23 cellular contexts compared by ENCODE assay signal in the genomic region with DNA sequence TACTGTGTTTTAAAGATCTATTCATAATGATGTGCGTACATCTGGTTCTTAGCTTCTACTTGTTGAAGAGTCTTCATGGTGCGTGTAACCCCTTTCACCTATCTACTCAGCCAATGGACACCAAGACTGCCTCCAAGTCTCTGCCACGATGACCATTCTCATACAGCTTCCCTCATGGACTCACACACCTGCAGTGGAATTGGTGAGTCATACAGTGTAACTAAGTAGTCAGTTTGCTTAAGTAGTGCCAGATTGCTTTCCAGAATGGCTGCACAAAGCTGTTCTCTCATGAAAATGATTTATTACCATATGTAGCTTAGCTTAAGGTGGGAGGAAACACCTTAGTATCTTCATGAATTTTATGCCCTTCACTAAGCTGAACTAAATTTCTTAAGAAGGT.
A peak's percentile ranks its signal among the peaks of the same experiment; 100 is the strongest.
DNase-seq lines count a peak whose midpoint lies in the region; ATAC-seq, FAIRE-seq and TF ChIP-seq lines count a peak whose summit lies in the region.
"Had no signal": no experiment of that assay in that cellular context is flagged by ENCODE, and none has a peak within 500 bp of the region (broad histone marks: within the 10 kb centered on the region; RNA-seq: fewer than 3 reads in every experiment).

No MANE protein-coding gene starts in this region.

- no peak overlapping the region for H3K27ac Mint-ChIP-seq in activated naive CD4-positive, alpha-beta T cell treated with anti-CD3 and anti-CD28 coated beads, Interleukin-2, amount 50 U/mL, for 72 hours
- no peak overlapping the region for H3K27ac Mint-ChIP-seq in activated naive CD4-positive, alpha-beta T cell treated with anti-CD3 and anti-CD28 coated beads for 36 hours
- no peak overlapping the region for H3K27ac Mint-ChIP-seq in naive thymus-derived CD8-positive, alpha-beta T cell
- H3K27ac Mint-ChIP-seq: CD8-positive, alpha-beta T cell had no signal

- intact Hi-C loops in activated naive CD4-positive, alpha-beta T cell treated with anti-CD3 and anti-CD28 coated beads for 36 hours (cut with micrococcal nuclease), result no loop called here

- no peak overlapping the region for H3K4me3 ChIP-seq in fibroblast of mammary gland (ENCODE audit: control insufficient read depth, low read depth, low read length)
- H3K4me3 ChIP-seq: colonic mucosa, gastrocnemius medialis, left ventricle myocardium inferior, right atrium auricular region had no signal

- no peak overlapping the region for H3K4me3 Mint-ChIP-seq in activated naive CD4-positive, alpha-beta T cell treated with anti-CD3 and anti-CD28 coated beads for 36 hours
- no peak overlapping the region for H3K4me3 Mint-ChIP-seq in naive thymus-derived CD8-positive, alpha-beta T cell
- H3K4me3 Mint-ChIP-seq: CD8-positive, alpha-beta T cell had no signal

- TF ChIP-seq CTCF in fibroblast of mammary gland (conservative IDR thresholded peaks at IDR 0.05; ENCODE audit: control insufficient read depth, insufficient read depth, low read depth, low read length) (no peak), GM20000 (IDR thresholded peaks at IDR 0.05; ENCODE audit: extremely low read depth, missing control alignments) (no peak)

- POLR2A ChIA-PET in naive thymus-derived CD8-positive, alpha-beta T cell (lab: Charles Lee), result no interaction called here

- H3K9me3 Mint-ChIP-seq in activated naive CD4-positive, alpha-beta T cell treated with anti-CD3 and anti-CD28 coated beads, Interleukin-2, amount 50 U/mL, for 72 hours, result peaks cover 6 to 9% of the 10 kb centered on the region in 2 donors
- peaks cover 4% of the 10 kb centered on the region for H3K9me3 Mint-ChIP-seq in activated naive CD4-positive, alpha-beta T cell treated with anti-CD3 and anti-CD28 coated beads for 36 hours
- H3K9me3 Mint-ChIP-seq in naive thymus-derived CD8-positive, alpha-beta T cell, result peaks cover 0 to 2% (median 0%) of the 10 kb centered on the region in 9 donors
- H3K9me3 Mint-ChIP-seq: CD8-positive, alpha-beta T cell had no signal

- no peak for DNase-seq in activated naive CD4-positive, alpha-beta T cell treated with anti-CD3 and anti-CD28 coated beads, Interleukin-2, amount 50 U/mL, for 72 hours (ENCODE audit: low spot score in 2 of 2)
- DNase-seq in activated naive CD4-positive, alpha-beta T cell treated with anti-CD3 and anti-CD28 coated beads for 36 hours, result no peak
- peak; percentile 11 for DNase-seq in RPMI8226
- peak; percentile 40 for DNase-seq in fibroblast of mammary gland (ENCODE audit: low read depth)
- no peak for DNase-seq in HTR-8/SVneo (ENCODE audit: insufficient read length, low spot score)
- DNase-seq in GM20000 (ENCODE audit: low spot score), result no peak
- no peak for DNase-seq in naive thymus-derived CD8-positive, alpha-beta T cell
- no peak for DNase-seq in NCI-H2029 (lab: John Stamatoyannopoulos, UW)
- DNase-seq: activated CD4-positive, alpha-beta T cell treated with anti-CD3 and anti-CD28 coated beads for 4 hours; activated naive CD4-positive, alpha-beta T cell treated with anti-CD3 and anti-CD28 coated beads, Interleukin-2, amount 50 U/mL, for 16 hours; CD8-positive, alpha-beta T cell; colonic mucosa; gastrocnemius medialis; Kasumi-1; left ventricle myocardium inferior; NCI-H2227 treated with DMSO at 0.1 percent for 48 hours; occipital lobe; stimulated activated CD4-positive, alpha-beta T cell treated with anti-CD3 and anti-CD28 coated beads, Interleukin-15, amount 100 ng/mL, for 24 hours; stimulated activated naive CD4-positive, alpha-beta T cell; SW 1271 had no signal

- peak; percentile 53 to 70 for ATAC-seq in activated naive CD4-positive, alpha-beta T cell treated with anti-CD3 and anti-CD28 coated beads, Interleukin-2, amount 50 U/mL, for 72 hours
- ATAC-seq in naive thymus-derived CD8-positive, alpha-beta T cell, result no peak
- ATAC-seq: CD8-positive, alpha-beta T cell; gastrocnemius medialis had no signal

- peaks cover 9 to 32% of the 10 kb centered on the region in 2 donors for H3K36me3 Mint-ChIP-seq in activated naive CD4-positive, alpha-beta T cell treated with anti-CD3 and anti-CD28 coated beads, Interleukin-2, amount 50 U/mL, for 72 hours
- no peaks in the 10 kb centered on the region for H3K36me3 Mint-ChIP-seq in activated naive CD4-positive, alpha-beta T cell treated with anti-CD3 and anti-CD28 coated beads for 36 hours (ENCODE audit: low read depth)
- no peaks in the 10 kb centered on the region for H3K36me3 Mint-ChIP-seq in naive thymus-derived CD8-positive, alpha-beta T cell
- H3K36me3 Mint-ChIP-seq: CD8-positive, alpha-beta T cell had no signal

- H3K27me3 Mint-ChIP-seq in activated naive CD4-positive, alpha-beta T cell treated with anti-CD3 and anti-CD28 coated beads for 36 hours (ENCODE audit: low read depth), result no peaks in the 10 kb centered on the region
- H3K27me3 Mint-ChIP-seq in naive thymus-derived CD8-positive, alpha-beta T cell, result no peaks in the 10 kb centered on the region

- H3K4me1 Mint-ChIP-seq in activated naive CD4-positive, alpha-beta T cell treated with anti-CD3 and anti-CD28 coated beads for 36 hours (ENCODE audit: low read depth), result peaks cover 37% of the 10 kb centered on the region
- peaks cover 7 to 35% (median 24%) of the 10 kb centered on the region in 4 donors for H3K4me1 Mint-ChIP-seq in naive thymus-derived CD8-positive, alpha-beta T cell

- CTCF ChIA-PET in activated naive CD4-positive, alpha-beta T cell treated with anti-CD3 and anti-CD28 coated beads for 36 hours (lab: Charles Lee), result interaction anchor here (0.6 to 1.5 kb wide), 2 partner anchors 8 to 109 kb away, joined by 3 to 4 read pairs; no protein-coding TSS in a partner anchor

- FAIRE-seq in HTR-8/SVneo (lab: Jason Lieb, UNC), result no peak
- FAIRE-seq: endometrium, TTC549 had no signal

Comparison
In these comparisons a context has a peak if more than half of its experiments do, and no peak if none do; other contexts are left out.
1. ATAC-seq: peak in activated naive CD4-positive, alpha-beta T cell treated with anti-CD3 and anti-CD28 coated beads, Interleukin-2, amount 50 U/mL, for 72 hours (2 of 2); none in naive thymus-derived CD8-positive, alpha-beta T cell (0 of 2).
2. DNase-seq: peak in RPMI8226 (single experiment) and fibroblast of mammary gland (single experiment); none in activated naive CD4-positive, alpha-beta T cell treated with anti-CD3 and anti-CD28 coated beads, Interleukin-2, amount 50 U/mL, for 72 hours (0 of 2), activated naive CD4-positive, alpha-beta T cell treated with anti-CD3 and anti-CD28 coated beads for 36 hours (single experiment), HTR-8/SVneo (single experiment), GM20000 (single experiment), naive thymus-derived CD8-positive, alpha-beta T cell (0 of 10) and NCI-H2029 (single experiment).